In genomic region chr5:93078082-93079038, GRCh38 we compare ENCODE assay signal across 9 cellular contexts.
DNase-seq lines count a peak whose midpoint lies in the region; ATAC-seq, FAIRE-seq and TF ChIP-seq lines count a peak whose summit lies in the region.
"Had no signal": no experiment of that assay in that cellular context is flagged by ENCODE, and none has a peak within 500 bp of the region (broad histone marks: within the 10 kb centered on the region; RNA-seq: fewer than 3 reads in every experiment).

No MANE protein-coding gene starts in this region.

- FAIRE-seq in D721Med (lab: Jason Lieb, UNC) = no peak

- peak; percentile 81 for ATAC-seq in GM21528 (IDR thresholded peaks at IDR 0.05; ENCODE audit: low FRiP score, unreplicated experiment)

- no peaks in the 10 kb centered on the region for H3K36me3 Mint-ChIP-seq in glutamatergic neuron (ENCODE audit: unreplicated experiment)
- H3K36me3 Mint-ChIP-seq: IgD-negative memory B cell had no signal

- H3K4me1 ChIP-seq in adipocyte (ENCODE audit: control insufficient read depth, insufficient read depth, low read length) (peaks cover 36% of the 10 kb centered on the region), subcutaneous abdominal adipose tissue (ENCODE audit: control insufficient read depth in 5 of 5, insufficient read depth in 5 of 5, low read length in 5 of 5) (peaks cover 0 to 12% (median 10%) of the 10 kb centered on the region in 5 donors)

- peak overlapping the region; percentile 54 for H3K9ac ChIP-seq in adipocyte (ENCODE audit: low read length)
- no peak overlapping the region for H3K9ac ChIP-seq in subcutaneous abdominal adipose tissue (ENCODE audit: low read length in 5 of 5)

- H3K4me1 Mint-ChIP-seq in glutamatergic neuron (ENCODE audit: low read depth, unreplicated experiment) = no peaks in the 10 kb centered on the region

- H3K4me3 ChIP-seq in adipocyte (ENCODE audit: low read length) = peak overlapping the region; percentile 57
- H3K4me3 ChIP-seq in subcutaneous abdominal adipose tissue (ENCODE audit: low read depth in 1 of 5, low read length in 5 of 5) = peak overlapping the region in 1 of 5 donors; percentile 16

- H3K27me3 Mint-ChIP-seq in glutamatergic neuron (ENCODE audit: unreplicated experiment) = no peaks in the 10 kb centered on the region
- H3K27me3 Mint-ChIP-seq: IgD-negative memory B cell had no signal

- H3K27me3 ChIP-seq in adipocyte (replicated peaks; ENCODE audit: control insufficient read depth, insufficient read depth, low read length) (no peaks in the 10 kb centered on the region), subcutaneous abdominal adipose tissue (ENCODE audit: control insufficient read depth in 5 of 5, insufficient read depth in 4 of 5, low read length in 5 of 5) (no peaks in the 10 kb centered on the region)

- DNase-seq in Daoy (ENCODE audit: low read depth) = peak; percentile 96
- peak; percentile 99 for DNase-seq in HS-5 (ENCODE audit: low read depth)
- peak; percentile 89 for DNase-seq in adipocyte (ENCODE audit: low read depth)
- peak; percentile 78 for DNase-seq in inferior parietal cortex (ENCODE audit: extremely low spot score)
- no peak for DNase-seq in D721Med (ENCODE audit: insufficient read length, low spot score)
- no peak for DNase-seq in glutamatergic neuron

- H3K9me3 ChIP-seq in adipocyte (ENCODE audit: control insufficient read depth, low read length) (no peaks in the 10 kb centered on the region), subcutaneous abdominal adipose tissue (ENCODE audit: control insufficient read depth in 5 of 5, low read length in 5 of 5) (no peaks in the 10 kb centered on the region)

- no peak overlapping the region for H3K27ac Mint-ChIP-seq in glutamatergic neuron (ENCODE audit: unreplicated experiment)

- peak overlapping the region; percentile 67 for H3K27ac ChIP-seq in subcutaneous abdominal adipose tissue (ENCODE audit: low read depth, low read length)

- H3K36me3 ChIP-seq in adipocyte (ENCODE audit: control insufficient read depth, insufficient read depth, low read length, severe bottlenecking) (no peaks in the 10 kb centered on the region), subcutaneous abdominal adipose tissue (ENCODE audit: control insufficient read depth in 5 of 5, insufficient read depth in 5 of 5, low read length in 5 of 5) (no peaks in the 10 kb centered on the region)

- no peak overlapping the region for H3K4me3 Mint-ChIP-seq in glutamatergic neuron (ENCODE audit: unreplicated experiment)

- TF ChIP-seq CTCF in D721Med (IDR thresholded peaks at IDR 0.05; ENCODE audit: insufficient read depth, missing control alignments) (no peak), glutamatergic neuron (IDR thresholded peaks at IDR 0.05; ENCODE audit: partially characterized antibody, unreplicated experiment) (no peak)

- H3K9me3 Mint-ChIP-seq in glutamatergic neuron (ENCODE audit: unreplicated experiment) = no peaks in the 10 kb centered on the region

Comparison
In these comparisons a context has a peak if more than half of its experiments do, and no peak if none do; other contexts are left out.
1. DNase-seq: peak in Daoy (single experiment), HS-5 (single experiment), adipocyte (single experiment) and inferior parietal cortex (single experiment); none in D721Med (single experiment) and glutamatergic neuron (single experiment).